Comparison of ENCODE assay signal across 15 cellular contexts in genomic region chr21:37784591-37785318, GRCh38.
DNase-seq lines count a peak whose midpoint lies in the region.
"Had no signal": no experiment of that assay in that cellular context is flagged by ENCODE, and none has a peak within 500 bp of the region (broad histone marks: within the 10 kb centered on the region; RNA-seq: fewer than 3 reads in every experiment).

No MANE protein-coding gene starts in this region.

- DNase-seq in EL (peak; percentile 32), LHCN-M2 (ENCODE audit: low read depth) (peak; percentile 93), hepatic stellate cell (ENCODE audit: low spot score) (peak; percentile 36), COLO829 (ENCODE audit: low spot score) (no peak), Ammon's horn (ENCODE audit: low spot score) (no peak), GF-D8 (lab: John Stamatoyannopoulos, UW) (no peak)
- DNase-seq: AML-193, NCI-H1105, NCI-H1694, NCI-H2081 treated with DMSO at 0.1 percent for 48 hours, NCI-H748 treated with DMSO at 0.1 percent for 48 hours, SHP77 had no signal

- no peaks in the 10 kb centered on the region for H3K36me3 ChIP-seq in skeletal muscle satellite cell (ENCODE audit: insufficient read depth, low read length)
- H3K36me3 ChIP-seq: HAP-1 had no signal

- H3K4me3 ChIP-seq in skeletal muscle satellite cell (ENCODE audit: low read length): no peak overlapping the region
- H3K4me3 ChIP-seq: HAP-1, SK-N-MC had no signal

- H3K9me3 ChIP-seq in skeletal muscle satellite cell (replicated peaks; ENCODE audit: low read length): peaks cover 5% of the 10 kb centered on the region

- H3K4me1 ChIP-seq in skeletal muscle satellite cell (ENCODE audit: control insufficient read depth, insufficient read depth, low read length): peaks cover 42% of the 10 kb centered on the region
- H3K4me1 ChIP-seq: HAP-1 had no signal

- H3K27me3 ChIP-seq in skeletal muscle satellite cell (ENCODE audit: control insufficient read depth, insufficient read depth, low read length): no peaks in the 10 kb centered on the region

- H3K9ac ChIP-seq in skeletal muscle satellite cell (ENCODE audit: low read depth, low read length): peak overlapping the region; percentile 58

- H3K4me2 ChIP-seq in skeletal muscle satellite cell (ENCODE audit: low read length): no peak overlapping the region

Comparison
In these comparisons a context has a peak if more than half of its experiments do, and no peak if none do; other contexts are left out.
1. DNase-seq: peak in EL (single experiment), LHCN-M2 (single experiment) and hepatic stellate cell (single experiment); none in COLO829 (single experiment), Ammon's horn (single experiment) and GF-D8 (single experiment).